ENCODE assay signal across 24 cellular contexts in genomic region chr2:84317135-84317534, GRCh38.
DNase-seq lines count a peak whose midpoint lies in the region; ATAC-seq, FAIRE-seq and TF ChIP-seq lines count a peak whose summit lies in the region.
"Had no signal": no experiment of that assay in that cellular context is flagged by ENCODE, and none has a peak within 500 bp of the region (broad histone marks: within the 10 kb centered on the region; RNA-seq: fewer than 3 reads in every experiment).

No MANE protein-coding gene starts in this region.

- no peaks in the 10 kb centered on the region for H3K36me3 ChIP-seq in H1 (ENCODE audit: control insufficient read depth in 2 of 4, insufficient read depth in 4 of 4, low read length in 3 of 4)
- H3K36me3 ChIP-seq: BLaER1 treated with 17β-estradiol and CSF1 and Interleukin-3, amounts not matched to agents 10 nM and 100 nM had no signal

- no peak for TF ChIP-seq RAD21 in H1 (IDR thresholded peaks at IDR 0.05 in 1 of 2, conservative IDR thresholded peaks at IDR 0.05 in 1 of 2; ENCODE audit: low read depth in 2 of 2, low read length in 2 of 2)

- H2BK120ac ChIP-seq in H9 (ENCODE audit: low read depth, low read length, poor library complexity, severe bottlenecking), result no peak overlapping the region
- H2BK120ac ChIP-seq in H1 (replicated peaks; ENCODE audit: low read depth, low read length), result no peak overlapping the region

- H3T11ph ChIP-seq in H9 (ENCODE audit: low read length), result no peak overlapping the region

- H3K9me3 ChIP-seq in H9 (ENCODE audit: control insufficient read depth, low read depth, low read length) (no peaks in the 10 kb centered on the region), H1 (ENCODE audit: insufficient read depth in 2 of 2, low read depth in 1 of 2, low read length in 1 of 2) (no peaks in the 10 kb centered on the region)
- H3K9me3 ChIP-seq: A549; BLaER1 treated with 17β-estradiol and CSF1 and Interleukin-3, amounts not matched to agents 10 nM and 100 nM; Caco-2 had no signal

- H3K79me2 ChIP-seq in H9 (ENCODE audit: insufficient read depth, low read length), result no peaks in the 10 kb centered on the region
- no peaks in the 10 kb centered on the region for H3K79me2 ChIP-seq in H1 (ENCODE audit: control insufficient read depth in 1 of 2, insufficient read depth in 2 of 2, low read length in 2 of 2)

- DNase-seq in NCI-H748 (lab: John Stamatoyannopoulos, UW; ENCODE audit: unreplicated experiment), result peak; percentile 1
- DNase-seq in NCI-H748 treated with DMSO at 0.1 percent for 48 hours (lab: John Stamatoyannopoulos, UW), result no peak
- no peak for DNase-seq in H9
- no peak for DNase-seq in H1 (ENCODE audit: low read depth in 1 of 2, low spot score in 2 of 2)
- DNase-seq in foreskin melanocyte, result peak; percentile 11
- DNase-seq in cerebellar nuclear complex (lab: John Stamatoyannopoulos, UW), result no peak
- no peak for DNase-seq in cerebellum (ENCODE audit: low spot score)
- DNase-seq: AML-193; Caco-2; Calu3; CD4-positive, alpha-beta T cell; CD8-positive, alpha-beta T cell; DMS79 treated with DMSO at 0.1 percent for 48 hours; GF-D8 had no signal

- H3K23me2 ChIP-seq in H9 (ENCODE audit: insufficient read length, low read depth, low read length, poor library complexity, severe bottlenecking), result no peaks in the 10 kb centered on the region
- no peaks in the 10 kb centered on the region for H3K23me2 ChIP-seq in H1 (ENCODE audit: low read depth, low read length)

- H3K79me1 ChIP-seq in H9 (ENCODE audit: insufficient read depth, low read depth, low read length, poor library complexity, severe bottlenecking) (no peaks in the 10 kb centered on the region), H1 (ENCODE audit: low read depth, low read length) (no peaks in the 10 kb centered on the region)

- H4K20me1 ChIP-seq in H9 (ENCODE audit: control insufficient read depth, insufficient read depth, insufficient read length), result no peaks in the 10 kb centered on the region
- H4K20me1 ChIP-seq in H1 (replicated peaks in 1 of 2; ENCODE audit: control insufficient read depth in 1 of 2, insufficient read depth in 2 of 2, low read length in 2 of 2), result no peaks in the 10 kb centered on the region
- H4K20me1 ChIP-seq: BLaER1 treated with 17β-estradiol and CSF1 and Interleukin-3, amounts not matched to agents 10 nM and 100 nM had no signal

- H2BK5ac ChIP-seq in H9 (ENCODE audit: insufficient read length, low read length) (no peak overlapping the region), H1 (ENCODE audit: low read depth, low read length) (no peak overlapping the region)

- H3K56ac ChIP-seq in H9 (ENCODE audit: insufficient read length, low read depth, low read length) (no peak overlapping the region), H1 (replicated peaks; ENCODE audit: insufficient read length, low read depth, low read length) (no peak overlapping the region)

- H3K4me1 ChIP-seq in H9 (ENCODE audit: insufficient read depth, low read length), result no peaks in the 10 kb centered on the region
- H3K4me1 ChIP-seq in H1 (replicated peaks in 1 of 4; ENCODE audit: control insufficient read depth in 3 of 4, insufficient read depth in 4 of 4, low read length in 3 of 4), result peaks cover 0 to 8% (median 6%) of the 10 kb centered on the region in 4 experiments; a peak in 5 of 7 replicates
- H3K4me1 ChIP-seq: A549; BLaER1 treated with 17β-estradiol and CSF1 and Interleukin-3, amounts not matched to agents 10 nM and 100 nM; Caco-2 had no signal

- no peak overlapping the region for H2AFZ ChIP-seq in H9 (ENCODE audit: low read length)
- no peak overlapping the region for H2AFZ ChIP-seq in H1 (ENCODE audit: low read length)

- TF ChIP-seq EP300 in H1 (IDR thresholded peaks at IDR 0.05; ENCODE audit: borderline replicate concordance in 1 of 2, low read depth in 2 of 2, low read length in 2 of 2), result no peak

- H3K23ac ChIP-seq in H9 (ENCODE audit: insufficient read length, low read depth, low read length) (no peak overlapping the region), H1 (ENCODE audit: insufficient read length) (no peak overlapping the region)

- TF ChIP-seq POLR2A in H1 (IDR thresholded peaks at IDR 0.05; ENCODE audit: control extremely low read depth in 1 of 2, low read depth in 2 of 2, low read length in 2 of 2), result no peak

- no peak overlapping the region for H3K27ac Mint-ChIP-seq in H9
- H3K27ac Mint-ChIP-seq: B cell; CD4-positive, alpha-beta T cell; CD8-positive, alpha-beta T cell had no signal

- H4K8ac ChIP-seq in H9 (replicated peaks; ENCODE audit: insufficient read length, low read depth, low read length) (no peak overlapping the region), H1 (ENCODE audit: extremely low read depth, insufficient read depth, low read length) (no peak overlapping the region)

- H2BK12ac ChIP-seq in H9 (ENCODE audit: insufficient read length, low read depth, low read length) (no peak overlapping the region), H1 (ENCODE audit: low read depth, low read length) (peak overlapping the region; percentile 63)

- H3K27ac ChIP-seq in H9 (ENCODE audit: insufficient read length, low read depth, low read length) (no peak overlapping the region), H1 (ENCODE audit: low read depth, low read length) (no peak overlapping the region)
- H3K27ac ChIP-seq: 22Rv1; A549; BLaER1 treated with 17β-estradiol and CSF1 and Interleukin-3, amounts not matched to agents 10 nM and 100 nM; C4-2B had no signal

- H3K27me3 ChIP-seq in H9 (ENCODE audit: insufficient read depth, low read length) (no peaks in the 10 kb centered on the region), H1 (replicated peaks in 1 of 4; ENCODE audit: control insufficient read depth in 3 of 4, extremely low read depth in 1 of 4, insufficient read depth in 3 of 4, low read length in 3 of 4) (no peaks in the 10 kb centered on the region)
- H3K27me3 ChIP-seq: BLaER1 treated with 17β-estradiol and CSF1 and Interleukin-3, amounts not matched to agents 10 nM and 100 nM had no signal

- no peak overlapping the region for H3K14ac ChIP-seq in H9 (ENCODE audit: insufficient read depth, low read length)
- H3K14ac ChIP-seq in H1 (ENCODE audit: insufficient read length), result no peak overlapping the region

- no peak overlapping the region for H3K4me2 ChIP-seq in H9 (ENCODE audit: insufficient read depth, insufficient read length, low read length)
- no peak overlapping the region for H3K4me2 ChIP-seq in H1 (ENCODE audit: insufficient read depth in 1 of 2, low read depth in 2 of 2, low read length in 2 of 2)
- H3K4me2 ChIP-seq: A549; BLaER1 treated with 17β-estradiol and CSF1 and Interleukin-3, amounts not matched to agents 10 nM and 100 nM had no signal

- POLR2A ChIA-PET in H1 (lab: Charles Lee; ENCODE audit: partially characterized antibody), result no interaction called here

- no peak overlapping the region for H3K4me3 Mint-ChIP-seq in H9
- H3K4me3 Mint-ChIP-seq: B cell; CD4-positive, alpha-beta T cell; CD8-positive, alpha-beta T cell had no signal

- peaks cover 25 to 36% of the 10 kb centered on the region in 2 experiments for H3K4me1 Mint-ChIP-seq in H9
- H3K4me1 Mint-ChIP-seq: B cell had no signal

- no peak for FAIRE-seq in H1 (lab: Jason Lieb, UNC)
- FAIRE-seq: A549, D721Med, G401.6, GM12891, GM19239 had no signal

- H4K91ac ChIP-seq in H9 (ENCODE audit: insufficient read length, low read depth, low read length), result no peak overlapping the region
- no peak overlapping the region for H4K91ac ChIP-seq in H1 (replicated peaks; ENCODE audit: insufficient read length, low read length)

- TF ChIP-seq CTCF in H9 (conservative IDR thresholded peaks at IDR 0.05) (no peak), H1 (IDR thresholded peaks at IDR 0.05; ENCODE audit: control extremely low read depth in 1 of 3, insufficient read depth in 1 of 3, low read depth in 1 of 3, low read length in 3 of 3) (no peak)

- H2AK5ac ChIP-seq in H9 (ENCODE audit: insufficient read length, low read length) (no peak overlapping the region), H1 (ENCODE audit: low read depth, low read length) (no peak overlapping the region)

- H2BK20ac ChIP-seq in H9 (ENCODE audit: low read depth, low read length, poor library complexity, severe bottlenecking), result no peak overlapping the region
- H2BK20ac ChIP-seq in H1 (ENCODE audit: low read length), result no peak overlapping the region

- no CpG with 5 or more reads among the region's 2 CpGs for WGBS in H9 (ENCODE audit: extremely low coverage, insufficient read length, low lambda C conversion rate)
- 100% methylated on average over 2 of the region's 2 CpGs; no CpG with 5 or more reads in 1 of the 2 experiments for WGBS in H1 (ENCODE audit: extremely low coverage in 1 of 2, insufficient coverage in 1 of 2, insufficient read length in 1 of 2, insufficient replicate concordance in 2 of 2, low coverage in 1 of 2, low lambda C conversion rate in 2 of 2, missing lambda C conversion rate in 1 of 2), 2 experiments

- no peak overlapping the region for H3K4me3 ChIP-seq in H1 (ENCODE audit: extremely low read depth in 1 of 4, insufficient read depth in 2 of 4, low read depth in 3 of 4, low read length in 4 of 4)
- H3K4me3 ChIP-seq: A549; BLaER1 treated with 17β-estradiol and CSF1 and Interleukin-3, amounts not matched to agents 10 nM and 100 nM had no signal

- H4K5ac ChIP-seq in H9 (ENCODE audit: insufficient read length, low read depth, low read length), result no peak overlapping the region
- H4K5ac ChIP-seq in H1 (ENCODE audit: insufficient read length, low read depth, low read length), result no peak overlapping the region

- CTCF ChIA-PET in H1 (lab: Charles Lee; ENCODE audit: partially characterized antibody), result interaction anchor here (1.0 to 1.5 kb wide), 3 partner anchors 9 to 232 kb away, joined by 3 read pairs; no protein-coding TSS in a partner anchor

- H3K9me3 Mint-ChIP-seq in H9, result no peaks in the 10 kb centered on the region; a peak in 2 of 5 replicates
- H3K9me3 Mint-ChIP-seq: CD4-positive, alpha-beta T cell; CD8-positive, alpha-beta T cell had no signal

- H3K4ac ChIP-seq in H9 (ENCODE audit: low read depth, low read length), result no peak overlapping the region
- no peak overlapping the region for H3K4ac ChIP-seq in H1 (replicated peaks; ENCODE audit: insufficient read length, low read depth, low read length)

- H3K27me3 Mint-ChIP-seq in H9 (ENCODE audit: low read depth), result no peaks in the 10 kb centered on the region; the same call in 1 of the 2 replicates

- ATAC-seq in HG03025 (IDR thresholded peaks at IDR 0.05; ENCODE audit: low FRiP score, unreplicated experiment), result no peak
- ATAC-seq: A549; CD8-positive, alpha-beta T cell had no signal

- no peak overlapping the region for H3K18ac ChIP-seq in H9 (ENCODE audit: insufficient read length, low read depth, low read length)
- H3K18ac ChIP-seq in H1 (ENCODE audit: extremely low read depth, low read length), result no peak overlapping the region

- H2BK15ac ChIP-seq in H9 (ENCODE audit: low read depth, low read length), result peak overlapping the region; percentile 55; the same call in 1 of the 2 replicates
- no peak overlapping the region for H2BK15ac ChIP-seq in H1 (ENCODE audit: low read length)

- H3K9ac ChIP-seq in H9 (ENCODE audit: extremely low read depth, insufficient read length, low read length), result no peak overlapping the region
- H3K9ac ChIP-seq in H1 (replicated peaks in 1 of 4; ENCODE audit: extremely low read depth in 1 of 4, low read depth in 3 of 4, low read length in 3 of 4), result no peak overlapping the region
- H3K9ac ChIP-seq: BLaER1 treated with 17β-estradiol and CSF1 and Interleukin-3, amounts not matched to agents 10 nM and 100 nM had no signal

- H3K36me3 Mint-ChIP-seq in H9 (ENCODE audit: insufficient read depth in 1 of 3, low read depth in 3 of 3), result no peaks in the 10 kb centered on the region
- H3K36me3 Mint-ChIP-seq: CD8-positive, alpha-beta T cell had no signal

Comparison
In these comparisons a context has a peak if more than half of its experiments do, and no peak if none do; other contexts are left out.
1. DNase-seq: peak in NCI-H748 (single experiment) and foreskin melanocyte (single experiment); none in NCI-H748 treated with DMSO at 0.1 percent for 48 hours (single experiment), H9 (single experiment), H1 (0 of 2), cerebellar nuclear complex (0 of 2) and cerebellum (single experiment).